8 cellular contexts compared by ENCODE assay signal in the genomic region with DNA sequence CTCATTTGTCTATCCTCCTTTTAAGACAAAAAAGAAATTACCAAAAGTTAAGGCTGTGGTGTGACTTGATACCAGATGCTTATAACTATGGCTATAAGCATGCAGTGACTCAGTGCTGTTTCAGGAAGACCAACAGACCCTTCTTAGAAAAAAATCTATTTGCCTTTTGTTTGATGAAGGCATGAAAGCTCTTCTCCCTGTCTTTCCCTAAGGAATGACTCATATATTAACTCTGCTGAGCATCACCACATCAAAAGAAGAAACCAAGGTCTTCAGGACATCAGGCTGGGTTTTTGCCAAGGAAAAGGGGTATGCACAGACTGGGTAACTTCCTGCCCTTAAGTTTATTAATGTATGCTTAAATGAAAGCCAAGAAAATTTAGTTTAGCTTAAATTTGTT. TPM values are rescaled to one million over a fixed set of nuclear protein-coding genes. Genes with fewer than 3 reads are reported as not detected.
DNase-seq lines count a peak whose midpoint lies in the region; ATAC-seq and TF ChIP-seq lines count a peak whose summit lies in the region.

No MANE protein-coding gene starts in this region.

- no peak for TF ChIP-seq CTCF in brain microvascular endothelial cell (IDR thresholded peaks at IDR 0.05; ENCODE audit: low read depth, low read length, missing control alignments)
- no peak for TF ChIP-seq CTCF in neural progenitor cell (IDR thresholded peaks at IDR 0.05)

- peak overlapping the region; percentile 76 for H3K27ac Mint-ChIP-seq in neural progenitor cell

- H3K27me3 ChIP-seq in brain microvascular endothelial cell (replicated peaks) (no peaks in the 10 kb centered on the region), neural progenitor cell (no peaks in the 10 kb centered on the region)

- no peak overlapping the region for H3K9ac ChIP-seq in neural progenitor cell

- no peaks in the 10 kb centered on the region for H3K79me2 ChIP-seq in neural progenitor cell (ENCODE audit: low read depth)

- H3K27ac ChIP-seq in brain microvascular endothelial cell (peak overlapping the region; percentile 96), neural progenitor cell (no peak overlapping the region)

- H3K4me3 ChIP-seq in brain microvascular endothelial cell (ENCODE audit: low read depth, low read length) (no peak overlapping the region), neural progenitor cell (no peak overlapping the region)

- peaks cover 20% of the 10 kb centered on the region for H3K4me1 Mint-ChIP-seq in neural progenitor cell

- no peak overlapping the region for H3K4me3 Mint-ChIP-seq in neural progenitor cell

- H3K9me3 Mint-ChIP-seq in neural progenitor cell, result peaks cover 4% of the 10 kb centered on the region

- no peaks in the 10 kb centered on the region for H3K4me1 ChIP-seq in neural progenitor cell

- H3F3A ChIP-seq in neural progenitor cell (ENCODE audit: low read depth), result no peaks in the 10 kb centered on the region

- peaks cover 6% of the 10 kb centered on the region for H3K36me3 Mint-ChIP-seq in neural progenitor cell

- H3K36me3 ChIP-seq in brain microvascular endothelial cell (replicated peaks), result no peaks in the 10 kb centered on the region
- H3K36me3 ChIP-seq in neural progenitor cell, result no peaks in the 10 kb centered on the region

- no peaks in the 10 kb centered on the region for H3K9me3 ChIP-seq in neural progenitor cell (ENCODE audit: low read depth)

- H3K4me2 ChIP-seq in neural progenitor cell, result no peak overlapping the region

- H4K20me1 ChIP-seq in neural progenitor cell (ENCODE audit: low read depth), result no peaks in the 10 kb centered on the region

- ATAC-seq in HG03097 (IDR thresholded peaks at IDR 0.05; ENCODE audit: low FRiP score, unreplicated experiment) (no peak), HG02763 (IDR thresholded peaks at IDR 0.05; ENCODE audit: unreplicated experiment) (no peak)

- in situ Hi-C loops in Caki2 (cut with HindIII; ENCODE audit: low pct_unique_long_range_greater_than_20kb, low sequenced_read_pairs), result no loop called here
- in situ Hi-C loops in brain microvascular endothelial cell (cut with HindIII; ENCODE audit: low pct_ligation_motif_present, low sequenced_read_pairs), result no loop called here

- DNase-seq in Caki2 (ENCODE audit: low read depth), result peak; percentile 94
- peak; percentile 65 for DNase-seq in NCI-H69 (lab: John Stamatoyannopoulos, UW)
- DNase-seq in brain microvascular endothelial cell, result peak; percentile 91
- DNase-seq in neural progenitor cell (ENCODE audit: low spot score), result no peak
- no peak for DNase-seq in ecto neural progenitor cell (ENCODE audit: low spot score)
- DNase-seq in retina, result no peak

- no peaks in the 10 kb centered on the region for H3K27me3 Mint-ChIP-seq in neural progenitor cell (ENCODE audit: insufficient read depth, low read depth)

- no peak overlapping the region for H2AFZ ChIP-seq in neural progenitor cell (replicated peaks)

RNA-seq across cellular contexts. Expression of a gene that starts 47.1 kb away (rescaled TPM):
- total RNA-seq in Caki2 (2014; rRNA removed; shearing (Covaris generic); ENCODE audit: low replicate concordance), result 150 and 156 TPM in 2 replicates
- total RNA-seq in neural progenitor cell (ENCODE audit: low replicate concordance), result 62.1 and 64.8 TPM in 2 replicates

RNA-seq across cellular contexts. Expression of a gene that starts 47.3 kb away (rescaled TPM):
- 30.1 and 32.2 TPM in 2 replicates for total RNA-seq in Caki2 (2014; rRNA removed; shearing (Covaris generic); ENCODE audit: low replicate concordance)
- total RNA-seq in neural progenitor cell (ENCODE audit: low replicate concordance), result 15.3 and 17.6 TPM in 2 replicates

Comparison
In these comparisons a context has a peak if more than half of its experiments do, and no peak if none do; other contexts are left out.
1. DNase-seq: peak in Caki2 (single experiment), NCI-H69 (single experiment) and brain microvascular endothelial cell (single experiment); none in neural progenitor cell (single experiment), ecto neural progenitor cell (single experiment) and retina (single experiment).